In the genomic region with DNA sequence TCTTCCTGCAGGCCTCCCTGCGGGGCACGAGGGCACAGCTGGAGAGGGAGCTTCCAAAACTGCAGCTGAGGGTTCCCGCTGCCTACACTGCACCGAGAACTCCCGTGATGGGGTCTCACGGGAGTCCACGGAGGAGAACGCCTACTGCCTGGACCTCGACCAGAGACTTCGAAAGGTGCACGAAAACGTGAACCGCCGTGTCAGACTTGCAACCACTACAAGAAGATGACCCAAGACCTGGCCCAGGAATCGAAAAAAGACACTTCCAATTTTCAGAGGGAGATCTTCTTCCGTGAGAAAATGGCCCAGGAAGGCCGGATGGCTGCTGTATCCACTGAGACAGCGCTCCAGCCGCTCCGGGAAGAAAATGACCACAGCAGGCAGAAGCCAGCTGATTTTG, we compare ENCODE assay signal across 35 cellular contexts. TPM values are rescaled to one million over a fixed set of nuclear protein-coding genes. Genes with fewer than 3 reads are reported as not detected.
"Had no signal": no experiment of that assay in that cellular context is flagged by ENCODE, and none has a peak within 500 bp of the region (broad histone marks: within the 10 kb centered on the region; RNA-seq: fewer than 3 reads in every experiment).

No MANE protein-coding gene starts in this region.

- DNase-seq: Karpas-422, Kasumi-1, KBM-7, KG1, MG63, MV-4-11, NCI-H1048, NCI-H1092, NCI-H1105, NCI-H1105 treated with DMSO at 0.1 percent for 48 hours, NCI-H1417, NCI-H1417 treated with DMSO at 0.1 percent for 48 hours, NCI-H1436, NCI-H1436 treated with DMSO at 0.1 percent for 48 hours, NCI-H146, NCI-H1694, NCI-H1694 treated with DMSO at 0.1 percent for 48 hours, NCI-H187, NCI-H187 treated with DMSO at 0.1 percent for 48 hours, NCI-H1930, NCI-H2029, NCI-H2029 treated with DMSO at 0.1 percent for 48 hours, NCI-H2081 treated with DMSO at 0.1 percent for 48 hours, NCI-H2107, NCI-H2171, NCI-H2171 treated with DMSO at 0.1 percent for 48 hours, NCI-H2227 treated with DMSO at 0.1 percent for 48 hours, NCI-H226, NCI-H345, NCI-H446, NCI-H446 treated with DMSO at 0.1 percent for 48 hours, NCI-H510A, NCI-H510A treated with DMSO at 0.1 percent for 48 hours had no signal

- H3K4me3 ChIP-seq: MG63 had no signal

- H3K36me3 ChIP-seq: MG63 had no signal

- H3K9ac ChIP-seq: KMS-11 had no signal

- H3K4me2 ChIP-seq: KMS-11 had no signal

- H3K27ac ChIP-seq: KMS-11 had no signal

- H3K27me3 ChIP-seq: MG63 had no signal

- H3K9me3 ChIP-seq: MG63 had no signal

RNA-seq across cellular contexts. Expression of a gene that starts 52.9 kb away (rescaled TPM):
- total RNA-seq: MCF 10A had no signal
